In the genomic region with DNA sequence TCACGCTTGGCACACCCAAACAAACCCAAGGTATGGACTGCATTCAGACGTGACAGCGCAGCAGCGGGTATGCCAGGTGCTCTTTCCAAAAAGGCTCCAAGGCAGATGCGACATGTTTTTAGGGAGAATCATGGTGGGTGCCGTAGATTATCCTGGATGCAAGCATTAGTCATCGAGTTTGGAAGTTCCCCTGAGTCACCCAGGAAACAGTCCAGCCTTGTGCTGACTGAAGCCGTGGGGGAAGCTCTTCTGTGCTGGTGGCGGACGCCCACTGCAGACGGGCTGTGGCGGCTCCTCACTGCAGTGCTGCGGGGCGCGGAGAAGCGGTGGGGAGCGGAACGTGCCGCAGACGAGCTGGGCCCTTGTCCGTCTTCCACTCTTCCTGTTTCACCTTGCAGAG, we compare ENCODE assay signal across 12 cellular contexts. TPM values are rescaled to one million over a fixed set of nuclear protein-coding genes. Genes with fewer than 3 reads are reported as not detected.
DNase-seq lines count a peak whose midpoint lies in the region; FAIRE-seq and TF ChIP-seq lines count a peak whose summit lies in the region.
"Had no signal": no experiment of that assay in that cellular context is flagged by ENCODE, and none has a peak within 500 bp of the region (broad histone marks: within the 10 kb centered on the region; RNA-seq: fewer than 3 reads in every experiment).

No MANE protein-coding gene starts in this region.

- peak in 1 of 2 experiments; percentile 37; a peak in 1 of 4 replicates for TF ChIP-seq EP300 in SK-N-SH (IDR thresholded peaks at IDR 0.05; ENCODE audit: borderline replicate concordance in 1 of 2, low read depth in 1 of 2, low read length in 1 of 2)

- H3K27me3 ChIP-seq in SK-N-SH (ENCODE audit: insufficient read depth) (no peaks in the 10 kb centered on the region), esophagus squamous epithelium (no peaks in the 10 kb centered on the region)

- WGBS in SK-N-SH (ENCODE audit: low lambda C conversion rate): 65% methylated on average over 11 of the region's 21 CpGs
- WGBS in esophagus squamous epithelium, 2 donors: 27 to 67% methylated on average over 6 of the region's 21 CpGs

- H3K9me3 ChIP-seq in SK-N-SH: no peaks in the 10 kb centered on the region
- H3K9me3 ChIP-seq in esophagus squamous epithelium: no peaks in the 10 kb centered on the region
- H3K9me3 ChIP-seq: Caco-2 had no signal

- H3K9me3 Mint-ChIP-seq in osteocyte (ENCODE audit: unreplicated experiment): no peaks in the 10 kb centered on the region
- H3K9me3 Mint-ChIP-seq: activated naive CD8-positive, alpha-beta T cell treated with anti-CD3 and anti-CD28 coated beads for 36 hours had no signal

- H3K36me3 ChIP-seq in SK-N-SH (replicated peaks in 1 of 2; ENCODE audit: control insufficient read depth in 1 of 2, insufficient read depth in 2 of 2, low read length in 1 of 2) (peaks cover 40 to 53% of the 10 kb centered on the region in 2 experiments), esophagus squamous epithelium (peaks cover 0 to 93% (median 34%) of the 10 kb centered on the region in 3 donors)

- DNase-seq in H54 (ENCODE audit: insufficient read length, low spot score): peak; percentile 85
- DNase-seq in SK-N-SH: no peak
- no peak for DNase-seq in esophagus squamous epithelium (lab: John Stamatoyannopoulos, UW)
- peak in 7 of 10 donors; percentile 39 to 93 (median 61) for DNase-seq in posterior cingulate gyrus
- DNase-seq in inferior parietal cortex (ENCODE audit: extremely low spot score): no peak
- no peak for DNase-seq in NCI-H2081 treated with DMSO at 0.1 percent for 48 hours (lab: John Stamatoyannopoulos, UW)
- no peak for DNase-seq in osteocyte (ENCODE audit: extremely low spot score, unreplicated experiment)
- DNase-seq in stimulated activated CD4-positive, alpha-beta T cell treated with anti-CD3 and anti-CD28 coated beads, Interleukin-4, amount 100 ng/mL, for 1 hour: no peak
- DNase-seq: activated naive CD8-positive, alpha-beta T cell treated with anti-CD3 and anti-CD28 coated beads for 36 hours; Caco-2 had no signal

- no peak overlapping the region for H3K27ac Mint-ChIP-seq in osteocyte (ENCODE audit: unreplicated experiment)
- H3K27ac Mint-ChIP-seq: activated naive CD8-positive, alpha-beta T cell treated with anti-CD3 and anti-CD28 coated beads for 36 hours had no signal

- TF ChIP-seq CTCF in SK-N-SH (IDR thresholded peaks at IDR 0.05) (no peak), esophagus squamous epithelium (IDR thresholded peaks at IDR 0.05) (no peak), osteocyte (IDR thresholded peaks at IDR 0.05) (no peak)

- CTCF ChIA-PET in SK-N-SH (lab: Yijun Ruan, JAX): interaction anchor here (0.8 to 2.9 kb wide), 2 partner anchors 14 to 15 kb away, joined by 4 to 10 read pairs; partner anchors contain the start of gene MAPK8IP3

- no peak overlapping the region for H3K4me3 Mint-ChIP-seq in osteocyte (ENCODE audit: unreplicated experiment)
- H3K4me3 Mint-ChIP-seq: activated naive CD8-positive, alpha-beta T cell treated with anti-CD3 and anti-CD28 coated beads for 36 hours had no signal

- H3K27ac ChIP-seq in SK-N-SH (ENCODE audit: low read depth in 2 of 2, low read length in 1 of 2): peak overlapping the region in 1 of 2 experiments; percentile 66; a peak in 2 of 4 replicates
- peak overlapping the region; percentile 19 to 64 (median 48) for H3K27ac ChIP-seq in esophagus squamous epithelium
- H3K27ac ChIP-seq: KMS-11 had no signal

- intact Hi-C loops in esophagus squamous epithelium (cut with DNase I) (no loop called here), posterior cingulate gyrus (cut with DNase I) (no loop called here)

- no peak for TF ChIP-seq RAD21 in SK-N-SH (IDR thresholded peaks at IDR 0.05; ENCODE audit: low read length)

- peaks cover 28% of the 10 kb centered on the region; the same call in 1 of the 2 replicates for H4K20me1 ChIP-seq in SK-N-SH (ENCODE audit: insufficient read depth)

- peaks cover 22% of the 10 kb centered on the region for H3F3A ChIP-seq in SK-N-SH (replicated peaks; ENCODE audit: insufficient read depth)

- no peaks in the 10 kb centered on the region for H3K27me3 Mint-ChIP-seq in osteocyte (ENCODE audit: unreplicated experiment)
- H3K27me3 Mint-ChIP-seq: activated naive CD8-positive, alpha-beta T cell treated with anti-CD3 and anti-CD28 coated beads for 36 hours had no signal

- no peaks in the 10 kb centered on the region for H3K9me2 ChIP-seq in SK-N-SH

- H3K9ac ChIP-seq in SK-N-SH: no peak overlapping the region
- H3K9ac ChIP-seq: KMS-11 had no signal

- peak; percentile 45 for FAIRE-seq in H54 (lab: Jason Lieb, UNC)
- FAIRE-seq: GM19239 had no signal

- POLR2A ChIA-PET in SK-N-SH (lab: Yijun Ruan, JAX): interaction anchor here (1.0 kb wide), 1 partner anchor 14 kb away, joined by 3 read pairs; the partner anchor contains the start of gene MAPK8IP3

- H3K79me2 ChIP-seq in SK-N-SH (ENCODE audit: insufficient read depth): peaks cover 86% of the 10 kb centered on the region

- peaks cover 7% of the 10 kb centered on the region for H3K4me1 Mint-ChIP-seq in osteocyte (ENCODE audit: unreplicated experiment)
- H3K4me1 Mint-ChIP-seq: activated naive CD8-positive, alpha-beta T cell treated with anti-CD3 and anti-CD28 coated beads for 36 hours had no signal

- H2AFZ ChIP-seq in SK-N-SH (ENCODE audit: low read depth): no peak overlapping the region

- H3K4me2 ChIP-seq in SK-N-SH: peak overlapping the region; percentile 44
- H3K4me2 ChIP-seq: KMS-11 had no signal

- peaks cover 40% of the 10 kb centered on the region for H3K36me3 Mint-ChIP-seq in osteocyte (ENCODE audit: unreplicated experiment)

- TF ChIP-seq POLR2A in H54 (IDR thresholded peaks at IDR 0.05; ENCODE audit: low read depth, low read length) (0 out of 2 replicates have a peak, but pooled peaks have one; percentile 3), esophagus squamous epithelium (IDR thresholded peaks at IDR 0.05) (no peak)

- no peak overlapping the region for H3K4me3 ChIP-seq in SK-N-SH (ENCODE audit: low read depth in 2 of 2, low read length in 1 of 2)
- H3K4me3 ChIP-seq in esophagus squamous epithelium: no peak overlapping the region

- 0 out of 4 replicates have a peak, but pooled peaks cover 0 to 17% of the 10 kb centered on the region in 2 experiments for H3K4me1 ChIP-seq in SK-N-SH (ENCODE audit: control insufficient read depth in 1 of 2, insufficient read depth in 2 of 2, low read depth in 1 of 2, low read length in 1 of 2)
- peaks cover 0 to 57% (median 17%) of the 10 kb centered on the region in 3 donors for H3K4me1 ChIP-seq in esophagus squamous epithelium

TF ChIP-seq in SK-N-SH, 30 proteins besides CTCF, POLR2A, EP300 and RAD21 (continues in another document):
- TF ChIP-seq FOXJ3 (CRISPR knock-in tag; IDR thresholded peaks at IDR 0.05) (no peak), JUND (IDR thresholded peaks at IDR 0.05) (peak; percentile 66), IRF3 (IDR thresholded peaks at IDR 0.05; ENCODE audit: low read depth, low read length) (no peak), REST (IDR thresholded peaks at IDR 0.05; ENCODE audit: low read depth, low read length) (no peak), TEAD4 (IDR thresholded peaks at IDR 0.05; ENCODE audit: borderline replicate concordance, insufficient read depth) (peak; percentile 7; the same call in 1 of the 2 replicates), EZH2phosphoT487 (IDR thresholded peaks at IDR 0.05; ENCODE audit: borderline replicate concordance, low read depth) (no peak), CHD2 (IDR thresholded peaks at IDR 0.05; ENCODE audit: low read length, partially characterized antibody) (no peak), TAF1 (IDR thresholded peaks at IDR 0.05; ENCODE audit: borderline replicate concordance, low read depth, low read length) (no peak), TCF12 (IDR thresholded peaks at IDR 0.05) (peak; percentile 24; the same call in 1 of the 2 replicates)

RNA-seq across cellular contexts. Expression of gene JPT2, which starts 13.9 kb away (rescaled TPM):
- 36.9 and 67.4 TPM in 2 replicates for polyA plus RNA-seq in SK-N-SH (2012; rRNA removed)
- polyA plus RNA-seq in SK-N-SH (2012; cell fraction: cytosol; rRNA removed): 40.6 and 51.8 TPM in 2 replicates
- polyA plus RNA-seq in SK-N-SH (2012; cell fraction: nucleus; rRNA removed): 34.4 and 41.1 TPM in 2 replicates
- total RNA-seq in esophagus squamous epithelium (10 to 100 TPM; 45.6 to 68.0 (median 48.6) TPM), osteocyte (53.6 and 55.1 TPM in 2 replicates)

RNA-seq across cellular contexts. Expression of gene MAPK8IP3, which starts 14.0 kb away (rescaled TPM):
- polyA plus RNA-seq in SK-N-SH (2012; rRNA removed): 53.6 and 57.3 TPM in 2 replicates
- polyA plus RNA-seq in SK-N-SH (2012; cell fraction: cytosol; rRNA removed): 5.9 and 8.9 TPM in 2 replicates
- polyA plus RNA-seq in SK-N-SH (2012; cell fraction: nucleus; rRNA removed): 414 and 492 TPM in 2 replicates
- 10 to 100 TPM in 3 of 4 donors, 1 to 10 TPM in 1; 8.6 to 37.6 (median 24.7) TPM for total RNA-seq in esophagus squamous epithelium
- total RNA-seq in osteocyte: 89.7 and 105 TPM in 2 replicates

Comparison
In these comparisons a context has a peak if more than half of its experiments do, and no peak if none do; other contexts are left out.
1. DNase-seq: peak in H54 (single experiment) and posterior cingulate gyrus (7 of 10); none in SK-N-SH (single experiment), esophagus squamous epithelium (single experiment), inferior parietal cortex (single experiment), NCI-H2081 treated with DMSO at 0.1 percent for 48 hours (single experiment), osteocyte (single experiment) and stimulated activated CD4-positive, alpha-beta T cell treated with anti-CD3 and anti-CD28 coated beads, Interleukin-4, amount 100 ng/mL, for 1 hour (single experiment).